In genomic region chr1:202159534-202160371, GRCh38 we compare ENCODE assay signal across 2 cellular contexts.
TF ChIP-seq lines count a peak whose summit lies in the region.

No MANE protein-coding gene starts in this region.

TF ChIP-seq in endothelial cell of umbilical vein, 7 proteins besides CTCF, POLR2A, EP300 and RAD21:
- no peak for TF ChIP-seq MAX (IDR thresholded peaks at IDR 0.05; ENCODE audit: insufficient read depth, insufficient read length)
- TF ChIP-seq EZH2 (IDR thresholded peaks at IDR 0.05; ENCODE audit: borderline replicate concordance, low read depth, low read length, severe bottlenecking) = no peak
- TF ChIP-seq GATA2 (IDR thresholded peaks at IDR 0.05; ENCODE audit: insufficient read depth, insufficient read length, low read depth, low read length) = no peak
- no peak for TF ChIP-seq JUN (IDR thresholded peaks at IDR 0.05; ENCODE audit: borderline replicate concordance, insufficient read depth, insufficient read length, low read depth)
- TF ChIP-seq FOS (IDR thresholded peaks at IDR 0.05; ENCODE audit: borderline replicate concordance, insufficient read depth, low read length) = no peak

TF ChIP-seq in HEK293T, 16 proteins besides CTCF, POLR2A, EP300 and RAD21:
- TF ChIP-seq TARDBP (IDR thresholded peaks at IDR 0.05) = no peak
- TF ChIP-seq ELF4 (IDR thresholded peaks at IDR 0.05) = no peak
- no peak for TF ChIP-seq NFRKB (IDR thresholded peaks at IDR 0.05)
- no peak for TF ChIP-seq PKNOX1 (IDR thresholded peaks at IDR 0.05)
- TF ChIP-seq ARNT (IDR thresholded peaks at IDR 0.05) = no peak
- TF ChIP-seq L3MBTL2 (conservative IDR thresholded peaks at IDR 0.05) = no peak
- no peak for TF ChIP-seq FOXA1 (IDR thresholded peaks at IDR 0.05)
- TF ChIP-seq LEF1 (IDR thresholded peaks at IDR 0.05; ENCODE audit: borderline replicate concordance) = no peak
- no peak for TF ChIP-seq CTBP1 (IDR thresholded peaks at IDR 0.05; ENCODE audit: borderline replicate concordance)
- no peak for TF ChIP-seq BHLHE40 (IDR thresholded peaks at IDR 0.05; ENCODE audit: borderline replicate concordance)
- no peak for TF ChIP-seq SUZ12 (IDR thresholded peaks at IDR 0.05)
- TF ChIP-seq SP1 (IDR thresholded peaks at IDR 0.05) = no peak
- TF ChIP-seq HDGF (IDR thresholded peaks at IDR 0.05; ENCODE audit: borderline replicate concordance) = no peak
- TF ChIP-seq ZNF384 (IDR thresholded peaks at IDR 0.05) = no peak
- TF ChIP-seq FOXK2 (IDR thresholded peaks at IDR 0.05) = no peak
- TF ChIP-seq FOXM1 (IDR thresholded peaks at IDR 0.05; ENCODE audit: borderline replicate concordance) = no peak
